In the genomic region with DNA sequence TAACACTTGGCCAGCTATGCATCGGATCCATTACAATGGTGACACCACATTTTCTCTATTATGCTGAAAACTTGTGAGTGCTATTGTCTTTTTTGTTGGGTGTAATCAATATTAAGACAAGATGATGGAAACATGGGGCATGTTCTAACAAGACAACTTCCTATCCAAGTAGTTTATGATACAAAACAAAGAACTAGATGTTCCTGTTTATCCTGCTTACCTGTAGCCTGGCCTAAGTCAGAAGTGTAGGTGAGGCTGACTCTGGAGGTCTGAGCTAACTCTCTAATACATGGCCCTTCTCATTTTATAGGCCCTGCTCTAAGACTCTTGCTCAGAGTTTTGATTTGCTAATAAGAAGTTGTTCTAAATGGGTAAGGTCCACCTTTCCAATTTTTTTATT, we compare ENCODE assay signal across 24 cellular contexts.
"Had no signal": no experiment of that assay in that cellular context is flagged by ENCODE, and none has a peak within 500 bp of the region (broad histone marks: within the 10 kb centered on the region; RNA-seq: fewer than 3 reads in every experiment).

No MANE protein-coding gene starts in this region.

- H3K4me3 Mint-ChIP-seq: immature natural killer cell; naive B cell; nephron; stimulated activated memory B cell treated with anti-CD40 and anti-IgM and Interleukin-4, amounts not matched to agents 10 μg/mL and 1 μg/mL and 100 μg/mL, for 72 hours; stimulated activated naive CD8-positive, alpha-beta T cell treated with anti-CD3 and anti-CD28 coated beads, Interleukin-15, Interleukin-2, amounts not matched to agents 100 ng/mL and 50 ng/mL, for 24 hours had no signal

- H3K27me3 Mint-ChIP-seq: naive B cell; stimulated activated memory B cell treated with anti-CD40 and anti-IgM and Interleukin-4, amounts not matched to agents 10 μg/mL and 1 μg/mL and 100 μg/mL, for 72 hours; stimulated activated naive CD8-positive, alpha-beta T cell treated with anti-CD3 and anti-CD28 coated beads, Interleukin-15, Interleukin-2, amounts not matched to agents 100 ng/mL and 50 ng/mL, for 24 hours had no signal

- H3K27me3 ChIP-seq: colonic mucosa, esophagus muscularis mucosa, pancreas, right lobe of liver, spleen, testis, tibial nerve had no signal

- H3K4me1 Mint-ChIP-seq: immature natural killer cell; naive B cell; stimulated activated memory B cell treated with anti-CD40 and anti-IgM and Interleukin-4, amounts not matched to agents 10 μg/mL and 1 μg/mL and 100 μg/mL, for 72 hours had no signal

- ATAC-seq: left cardiac atrium; left ventricle myocardium superior; pancreas; right lobe of liver; stimulated activated memory B cell treated with anti-CD40 and anti-IgM and Interleukin-4, amounts not matched to agents 10 μg/mL and 1 μg/mL and 100 μg/mL, for 72 hours had no signal

- DNase-seq: colonic mucosa; dermis blood vessel endothelial cell; foreskin fibroblast; immature natural killer cell; kidney; left cardiac atrium; left ventricle myocardium superior; mesendoderm; naive B cell; occipital lobe; pancreas; right lobe of liver; spleen; stimulated activated CD4-positive, alpha-beta T cell treated with anti-CD3 and anti-CD28 coated beads, Interleukin-15, amount 100 ng/mL, for 24 hours; stimulated activated CD4-positive, alpha-beta T cell treated with anti-CD3 and anti-CD28 coated beads, Interleukin-1b, Interleukin-23, amount 100 ng/mL, for 48 hours; stimulated activated CD4-positive, alpha-beta T cell treated with anti-CD3 and anti-CD28 coated beads, Interleukin-4, amount 100 ng/mL, for 24 hours; testis had no signal

- H3K4me1 ChIP-seq: colonic mucosa, esophagus muscularis mucosa, pancreas, prostate gland, right lobe of liver, spleen, testis, tibial nerve had no signal

- H3K4me3 ChIP-seq: colonic mucosa, esophagus muscularis mucosa, lung, pancreas, prostate gland, right lobe of liver, spleen, testis, tibial nerve had no signal

- H3K27ac ChIP-seq: colonic mucosa, esophagus muscularis mucosa, pancreas, prostate gland, right lobe of liver, spleen, testis, tibial nerve had no signal

- H3K27ac Mint-ChIP-seq: immature natural killer cell; naive B cell; nephron; stimulated activated memory B cell treated with anti-CD40 and anti-IgM and Interleukin-4, amounts not matched to agents 10 μg/mL and 1 μg/mL and 100 μg/mL, for 72 hours; stimulated activated naive CD8-positive, alpha-beta T cell treated with anti-CD3 and anti-CD28 coated beads, Interleukin-15, Interleukin-2, amounts not matched to agents 100 ng/mL and 50 ng/mL, for 24 hours had no signal
